ENCODE assay signal across 14 cellular contexts in genomic region chr5:178074266-178074952, GRCh38. TPM values are rescaled to one million over a fixed set of nuclear protein-coding genes. Genes with fewer than 3 reads are reported as not detected.
DNase-seq lines count a peak whose midpoint lies in the region; ATAC-seq and TF ChIP-seq lines count a peak whose summit lies in the region.
"Had no signal": no experiment of that assay in that cellular context is flagged by ENCODE, and none has a peak within 500 bp of the region (broad histone marks: within the 10 kb centered on the region; RNA-seq: fewer than 3 reads in every experiment).

No MANE protein-coding gene starts in this region.

- DNase-seq in NCI-H2227 (lab: John Stamatoyannopoulos, UW; ENCODE audit: unreplicated experiment) (peak; percentile 4), NCI-H2227 treated with DMSO at 0.1 percent for 48 hours (lab: John Stamatoyannopoulos, UW) (no peak), SW480 (ENCODE audit: low spot score) (peak; percentile 99), lung (ENCODE audit: low spot score) (no peak), cardiac septum (ENCODE audit: low spot score) (no peak)
- no peak for DNase-seq in activated CD8-positive, alpha-beta memory T cell treated with anti-CD3 and anti-CD28 coated beads, Interleukin-2, amount 50 U/mL, for 4 hours
- DNase-seq in activated CD4-positive, alpha-beta memory T cell treated with anti-CD3 and anti-CD28 coated beads, Interleukin-2, amount 10 ng/mL, durations not matched to agents 7 days and 5 days = no peak
- DNase-seq: activated naive CD4-positive, alpha-beta T cell treated with anti-CD3 and anti-CD28 coated beads, Interleukin-2, amount 10 ng/mL, durations not matched to agents 7 days and 5 days; GDM1; HCEC 1CT; mesenchymal stem cell; PC-9; psoas muscle had no signal

- H3K27me3 Mint-ChIP-seq in activated CD4-positive, alpha-beta memory T cell treated with anti-CD3 and anti-CD28 coated beads, Interleukin-2, amount 10 ng/mL, durations not matched to agents 7 days and 5 days = peaks cover 8% of the 10 kb centered on the region

- H3K9me3 Mint-ChIP-seq in activated CD4-positive, alpha-beta memory T cell treated with anti-CD3 and anti-CD28 coated beads, Interleukin-2, amount 10 ng/mL, durations not matched to agents 7 days and 5 days = no peaks in the 10 kb centered on the region
- H3K9me3 Mint-ChIP-seq: activated naive CD4-positive, alpha-beta T cell treated with anti-CD3 and anti-CD28 coated beads, Interleukin-2, amount 10 ng/mL, durations not matched to agents 7 days and 5 days had no signal

- no peak overlapping the region for H3K27ac Mint-ChIP-seq in activated CD4-positive, alpha-beta memory T cell treated with anti-CD3 and anti-CD28 coated beads, Interleukin-2, amount 10 ng/mL, durations not matched to agents 7 days and 5 days
- H3K27ac Mint-ChIP-seq: activated naive CD4-positive, alpha-beta T cell treated with anti-CD3 and anti-CD28 coated beads, Interleukin-2, amount 10 ng/mL, durations not matched to agents 7 days and 5 days had no signal

- no peaks in the 10 kb centered on the region for H3K9me3 ChIP-seq in HEK293 (ENCODE audit: control insufficient read depth, insufficient read depth, low read depth, low read length)
- H3K9me3 ChIP-seq in lung (ENCODE audit: control insufficient read depth in 2 of 2, insufficient read depth in 1 of 2, low read length in 1 of 2) = no peaks in the 10 kb centered on the region
- H3K9me3 ChIP-seq: psoas muscle had no signal

- POLR2A ChIA-PET in HEK293 (lab: Yijun Ruan, JAX) = interaction anchor here (0.7 to 2.6 kb wide), 2 partner anchors 56 to 79 kb away, joined by 3 to 13 read pairs; partner anchors contain the start of genes NHP2 and RMND5B
- POLR2A ChIA-PET in activated CD4-positive, alpha-beta memory T cell treated with anti-CD3 and anti-CD28 coated beads, Interleukin-2, amount 10 ng/mL, durations not matched to agents 7 days and 5 days (lab: Charles Lee) = interaction anchor here (1.9 kb wide), 1 partner anchor 130 kb away, joined by 8 read pairs; the partner anchor contains the start of gene HNRNPAB

- no peak for ATAC-seq in lung (ENCODE audit: insufficient read depth, low FRiP score)
- ATAC-seq: psoas muscle had no signal

- no peaks in the 10 kb centered on the region for H3K27me3 ChIP-seq in lung (ENCODE audit: control insufficient read depth, insufficient read depth)

- H3K36me3 ChIP-seq in HEK293 (ENCODE audit: control insufficient read depth in 2 of 2, insufficient read depth in 1 of 2, low read length in 2 of 2) (no peaks in the 10 kb centered on the region), lung (ENCODE audit: control insufficient read depth in 2 of 2, insufficient read depth in 2 of 2, low read length in 2 of 2) (no peaks in the 10 kb centered on the region)

- peaks cover 6% of the 10 kb centered on the region for H3K4me1 Mint-ChIP-seq in activated CD4-positive, alpha-beta memory T cell treated with anti-CD3 and anti-CD28 coated beads, Interleukin-2, amount 10 ng/mL, durations not matched to agents 7 days and 5 days

- intact Hi-C loops in cardiac septum (cut with DNase I) = no loop called here

- CTCF ChIA-PET in HEK293 (lab: Yijun Ruan, JAX) = interaction anchor here (0.6 to 6.8 kb wide), 18 partner anchors 10 to 1554 kb away, joined by 3 to 204 read pairs (median 12); partner anchors contain the start of genes NHP2 and RMND5B
- CTCF ChIA-PET in activated CD4-positive, alpha-beta memory T cell treated with anti-CD3 and anti-CD28 coated beads, Interleukin-2, amount 10 ng/mL, durations not matched to agents 7 days and 5 days (lab: Charles Lee) = interaction anchor here (0.7 to 6.8 kb wide), 9 partner anchors 10 to 586 kb away, joined by 3 to 95 read pairs (median 6); no protein-coding TSS in a partner anchor

- H3K27ac ChIP-seq in HEK293 (ENCODE audit: extremely low read depth, low read depth, low read length) (no peak overlapping the region), lung (ENCODE audit: low read depth in 1 of 2, low read length in 1 of 2) (no peak overlapping the region)
- H3K27ac ChIP-seq: PC-9, psoas muscle had no signal

- TF ChIP-seq CTCF in HEK293 (tag by site-specific recombination; IDR thresholded peaks at IDR 0.05) (no peak), lung (IDR thresholded peaks at IDR 0.05; ENCODE audit: control extremely low read depth, extremely low read depth) (peak; percentile 15)

- no peaks in the 10 kb centered on the region for H3K36me3 Mint-ChIP-seq in activated CD4-positive, alpha-beta memory T cell treated with anti-CD3 and anti-CD28 coated beads, Interleukin-2, amount 10 ng/mL, durations not matched to agents 7 days and 5 days (ENCODE audit: low read depth)
- H3K36me3 Mint-ChIP-seq: activated naive CD4-positive, alpha-beta T cell treated with anti-CD3 and anti-CD28 coated beads, Interleukin-2, amount 10 ng/mL, durations not matched to agents 7 days and 5 days had no signal

- H3K4me3 ChIP-seq in HEK293 (ENCODE audit: low read depth, low read length) = no peak overlapping the region
- H3K4me3 ChIP-seq in lung = no peak overlapping the region
- H3K4me3 ChIP-seq: PC-9, psoas muscle had no signal

- H3K4me3 Mint-ChIP-seq in activated CD4-positive, alpha-beta memory T cell treated with anti-CD3 and anti-CD28 coated beads, Interleukin-2, amount 10 ng/mL, durations not matched to agents 7 days and 5 days = no peak overlapping the region
- H3K4me3 Mint-ChIP-seq: activated naive CD4-positive, alpha-beta T cell treated with anti-CD3 and anti-CD28 coated beads, Interleukin-2, amount 10 ng/mL, durations not matched to agents 7 days and 5 days had no signal

- no peaks in the 10 kb centered on the region for H3K4me1 ChIP-seq in HEK293 (ENCODE audit: control insufficient read depth, insufficient read depth, low read length)
- no peaks in the 10 kb centered on the region for H3K4me1 ChIP-seq in lung (ENCODE audit: control insufficient read depth in 2 of 2, insufficient read depth in 2 of 2, low read length in 2 of 2)
- H3K4me1 ChIP-seq: psoas muscle had no signal

- 40 to 64% methylated on average over 14 of the region's 14 CpGs for WGBS in lung, 2 donors

TF ChIP-seq in HEK293, 187 proteins besides CTCF, POLR2A, EP300 and RAD21 (continues in another document):
- TF ChIP-seq ZNF791 (tag by site-specific recombination; IDR thresholded peaks at IDR 0.05) = no peak
- TF ChIP-seq ZNF416 (tag by site-specific recombination; IDR thresholded peaks at IDR 0.05) = no peak
- TF ChIP-seq TCF7L2 (IDR thresholded peaks at IDR 0.05; ENCODE audit: borderline replicate concordance, low read depth, low read length) = no peak
- no peak for TF ChIP-seq ZNF792 (tag by site-specific recombination; IDR thresholded peaks at IDR 0.05)
- TF ChIP-seq ZNF202 (tag by site-specific recombination; IDR thresholded peaks at IDR 0.05; ENCODE audit: borderline replicate concordance) = no peak
- TF ChIP-seq ZNF37A (tag by site-specific recombination; IDR thresholded peaks at IDR 0.05) = no peak
- TF ChIP-seq ZNF394 (tag by site-specific recombination; IDR thresholded peaks at IDR 0.05; ENCODE audit: borderline replicate concordance) = no peak
- TF ChIP-seq ZFHX2 (tag by site-specific recombination; conservative IDR thresholded peaks at IDR 0.05) = peak; percentile 38; the same call in 1 of the 2 replicates
- no peak for TF ChIP-seq ZNF560 (tag by site-specific recombination; IDR thresholded peaks at IDR 0.05; ENCODE audit: borderline replicate concordance)
- no peak for TF ChIP-seq ZNF423 (tag by site-specific recombination; IDR thresholded peaks at IDR 0.05)
- no peak for TF ChIP-seq PBX3 (CRISPR knock-in tag; IDR thresholded peaks at IDR 0.05)
- no peak for TF ChIP-seq ZNF692 (tag by site-specific recombination; IDR thresholded peaks at IDR 0.05)
- TF ChIP-seq EGR2 (tag by site-specific recombination; IDR thresholded peaks at IDR 0.05; ENCODE audit: low read depth) = peak; percentile 28; the same call in 1 of the 2 replicates
- TF ChIP-seq ZNF2 (tag by site-specific recombination; IDR thresholded peaks at IDR 0.05) = no peak
- no peak for TF ChIP-seq ZNF645 (tag by site-specific recombination; IDR thresholded peaks at IDR 0.05)

RNA-seq across cellular contexts. Expression of gene N4BP3, which starts 38.9 kb away (rescaled TPM):
- 10 to 100 TPM; 10.9 to 11.4 TPM for total RNA-seq in lung
- 1 to 10 TPM; 6.1 to 6.3 TPM for polyA plus RNA-seq in lung
- 2.0 TPM for total RNA-seq in cardiac septum
- 1 to 10 TPM; 4.3 to 4.4 TPM for total RNA-seq in activated CD4-positive, alpha-beta memory T cell treated with anti-CD3 and anti-CD28 coated beads, Interleukin-2, amount 10 ng/mL, durations not matched to agents 7 days and 5 days

RNA-seq across cellular contexts. Expression of gene RMND5B, which starts 56.4 kb away (rescaled TPM):
- total RNA-seq in lung (10 to 100 TPM; 24.4 to 46.1 TPM), cardiac septum (38.3 TPM)
- 10 to 100 TPM; 33.6 to 38.7 TPM for polyA plus RNA-seq in lung
- total RNA-seq in activated CD4-positive, alpha-beta memory T cell treated with anti-CD3 and anti-CD28 coated beads, Interleukin-2, amount 10 ng/mL, durations not matched to agents 7 days and 5 days = 10 to 100 TPM; 17.0 to 19.3 TPM

Comparison
In these comparisons a context has a peak if more than half of its experiments do, and no peak if none do; other contexts are left out.
1. DNase-seq: peak in NCI-H2227 (single experiment) and SW480 (single experiment); none in NCI-H2227 treated with DMSO at 0.1 percent for 48 hours (single experiment), lung (single experiment), cardiac septum (single experiment), activated CD8-positive, alpha-beta memory T cell treated with anti-CD3 and anti-CD28 coated beads, Interleukin-2, amount 50 U/mL, for 4 hours (single experiment) and activated CD4-positive, alpha-beta memory T cell treated with anti-CD3 and anti-CD28 coated beads, Interleukin-2, amount 10 ng/mL, durations not matched to agents 7 days and 5 days (single experiment).